Comparison of ENCODE assay signal across 18 cellular contexts in the genomic region with DNA sequence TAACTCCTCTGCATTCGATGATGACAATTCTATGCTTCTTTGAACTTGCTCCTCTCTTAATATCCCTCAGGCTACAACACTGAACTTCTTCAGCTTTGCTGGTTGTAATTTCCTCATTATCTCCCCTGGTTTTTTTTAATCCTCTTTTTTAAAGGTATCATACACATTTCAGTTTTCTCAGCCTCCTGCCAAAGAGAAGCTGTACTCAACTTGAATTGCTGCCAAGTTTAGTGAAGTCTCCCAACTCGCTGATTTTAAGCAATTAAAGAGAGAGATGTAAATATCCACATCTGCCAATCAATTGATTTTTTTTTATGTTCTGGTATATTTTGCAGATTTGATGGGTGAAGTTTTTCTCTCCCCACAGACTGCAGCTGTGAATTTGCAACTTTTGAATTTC.
"Had no signal": no experiment of that assay in that cellular context is flagged by ENCODE, and none has a peak within 500 bp of the region (broad histone marks: within the 10 kb centered on the region; RNA-seq: fewer than 3 reads in every experiment).

No MANE protein-coding gene starts in this region.

- H3K4me3 ChIP-seq: adrenal gland, gastrocnemius medialis, neural progenitor cell, ovary, sigmoid colon, spleen, testis, upper lobe of right lung had no signal

- ATAC-seq: activated CD8-positive, alpha-beta T cell treated with anti-CD3 and anti-CD28 coated beads for 36 hours; activated T-cell treated with anti-CD3 and anti-CD28 coated beads, Interleukin-2, amount 50 U/mL, for 4 hours; effector memory CD8-positive, alpha-beta T cell; gastrocnemius medialis; stimulated activated naive CD8-positive, alpha-beta T cell treated with anti-CD3 and anti-CD28 coated beads, Interleukin-15, amount 100 ng/mL, for 72 hours; upper lobe of right lung had no signal

- H3K9me3 Mint-ChIP-seq: activated CD8-positive, alpha-beta T cell treated with anti-CD3 and anti-CD28 coated beads for 36 hours had no signal

- DNase-seq: activated B cell treated with CpG ODN at 0.5 μM for 24 hours; activated CD4-positive, alpha-beta T cell treated with anti-CD3 and anti-CD28 coated beads for 48 hours; activated CD8-positive, alpha-beta T cell treated with anti-CD3 and anti-CD28 coated beads for 36 hours; activated effector memory CD4-positive, alpha-beta T cell treated with Interleukin-2 at 50 U/mL for 16 hours; activated naive CD4-positive, alpha-beta T cell treated with anti-CD3 and anti-CD28 coated beads, Interleukin-2, amount 50 U/mL, for 16 hours; activated T-cell treated with anti-CD3 and anti-CD28 coated beads, Interleukin-2, amount 50 U/mL, for 4 hours; adrenal gland; dermis blood vessel endothelial cell; effector memory CD8-positive, alpha-beta T cell; gastrocnemius medialis; naive B cell; ovary; sigmoid colon; spleen; stimulated activated naive CD8-positive, alpha-beta T cell treated with anti-CD3 and anti-CD28 coated beads, Interleukin-15, amount 100 ng/mL, for 72 hours; testis; upper lobe of right lung had no signal

- H3K36me3 Mint-ChIP-seq: naive B cell, neural progenitor cell had no signal

- H3K27ac Mint-ChIP-seq: activated B cell treated with CpG ODN at 0.5 μM for 24 hours; activated CD8-positive, alpha-beta T cell treated with anti-CD3 and anti-CD28 coated beads for 36 hours; effector memory CD8-positive, alpha-beta T cell; naive B cell; neural progenitor cell; stimulated activated naive CD8-positive, alpha-beta T cell treated with anti-CD3 and anti-CD28 coated beads, Interleukin-15, amount 100 ng/mL, for 72 hours had no signal
